In the genomic region with DNA sequence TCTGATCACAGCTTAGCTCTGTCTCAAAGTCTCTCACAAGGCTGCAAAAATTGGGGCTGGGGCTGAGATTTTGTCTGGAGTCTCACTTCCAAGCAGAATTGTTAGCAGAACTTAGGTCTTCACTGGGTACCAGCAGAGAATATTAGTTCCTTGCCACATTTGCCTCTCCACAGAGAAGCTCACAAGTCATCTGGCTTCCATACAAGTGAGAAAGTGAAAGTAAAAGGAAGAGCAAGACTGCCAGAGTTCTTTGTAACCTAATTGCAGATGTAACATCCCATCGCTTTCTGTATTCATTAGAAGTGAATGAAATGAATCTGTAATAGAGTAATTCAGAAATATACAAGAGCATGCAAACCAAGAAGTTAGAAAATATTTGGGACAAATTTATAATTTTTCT, we compare ENCODE assay signal across 8 cellular contexts.
DNase-seq lines count a peak whose midpoint lies in the region; ATAC-seq and TF ChIP-seq lines count a peak whose summit lies in the region.

No MANE protein-coding gene starts in this region.

- H3K36me3 ChIP-seq in psoas muscle (ENCODE audit: insufficient read depth in 1 of 2, low read depth in 1 of 2) (no peaks in the 10 kb centered on the region), WERI-Rb-1 (no peaks in the 10 kb centered on the region), mesendoderm (ENCODE audit: control insufficient read depth, insufficient read depth, low read length) (no peaks in the 10 kb centered on the region)

- no peak overlapping the region for H2AK5ac ChIP-seq in mesendoderm (ENCODE audit: low read length)

- intact Hi-C loops in psoas muscle (cut with DNase I), result no loop called here

- H3K18ac ChIP-seq in mesendoderm (ENCODE audit: low read length), result no peak overlapping the region

- peak; percentile 78 for ATAC-seq in GM18870 (IDR thresholded peaks at IDR 0.05; ENCODE audit: unreplicated experiment)
- ATAC-seq in HG03460 (IDR thresholded peaks at IDR 0.05; ENCODE audit: unreplicated experiment), result peak; percentile 68
- ATAC-seq in psoas muscle, result no peak

- no peak overlapping the region for H3K4me2 ChIP-seq in mesendoderm (ENCODE audit: low read length)

- H3K56ac ChIP-seq in mesendoderm (ENCODE audit: low read length), result no peak overlapping the region

- H3K27me3 ChIP-seq in psoas muscle (ENCODE audit: insufficient read depth in 3 of 3, low read length in 2 of 3) (no peaks in the 10 kb centered on the region), WERI-Rb-1 (ENCODE audit: insufficient read depth, low read depth, severe bottlenecking) (no peaks in the 10 kb centered on the region), mesendoderm (ENCODE audit: insufficient read depth, low read length, poor library complexity) (no peaks in the 10 kb centered on the region)

- H2BK120ac ChIP-seq in mesendoderm (ENCODE audit: low read depth, low read length), result no peak overlapping the region

- no peak overlapping the region for H2BK15ac ChIP-seq in mesendoderm (replicated peaks; ENCODE audit: low read depth)

- no peak overlapping the region for H2BK5ac ChIP-seq in mesendoderm (ENCODE audit: low read length)

- DNase-seq in cerebellar cortex (ENCODE audit: low spot score), result peak; percentile 14
- no peak for DNase-seq in psoas muscle
- DNase-seq in occipital lobe (lab: John Stamatoyannopoulos, UW), result no peak
- DNase-seq in WERI-Rb-1, result no peak
- DNase-seq in mesendoderm, result no peak
- DNase-seq in T1000 (lab: John Stamatoyannopoulos, UW), result no peak

- no peak overlapping the region for H3K23ac ChIP-seq in mesendoderm (ENCODE audit: low read length)

- no peak overlapping the region for H3K4ac ChIP-seq in mesendoderm (ENCODE audit: low read depth, low read length)

- no peaks in the 10 kb centered on the region for H3K79me1 ChIP-seq in mesendoderm (ENCODE audit: low read length)

- H3K27ac ChIP-seq in psoas muscle (no peak overlapping the region), WERI-Rb-1 (no peak overlapping the region), mesendoderm (ENCODE audit: low read depth, low read length) (no peak overlapping the region)

- no peak overlapping the region for H3K9ac ChIP-seq in mesendoderm (ENCODE audit: low read length)

- no peak overlapping the region for H4K8ac ChIP-seq in mesendoderm (ENCODE audit: low read depth, low read length)

- H4K5ac ChIP-seq in mesendoderm (ENCODE audit: low read length), result no peak overlapping the region

- 11 to 20% (median 16%) methylated on average over 1 of the region's 1 CpG for WGBS in psoas muscle, 3 donors
- no CpG with 5 or more reads among the region's 1 CpG for WGBS in mesendoderm (ENCODE audit: extremely low coverage, insufficient coverage, low lambda C conversion rate)

- TF ChIP-seq CTCF in psoas muscle (IDR thresholded peaks at IDR 0.05) (no peak), WERI-Rb-1 (IDR thresholded peaks at IDR 0.05; ENCODE audit: low read depth, low read length) (no peak)

- no peaks in the 10 kb centered on the region for H3K79me2 ChIP-seq in mesendoderm (ENCODE audit: control insufficient read depth, insufficient read depth, low read length)

- no peaks in the 10 kb centered on the region for H3K9me3 ChIP-seq in psoas muscle
- no peaks in the 10 kb centered on the region for H3K9me3 ChIP-seq in WERI-Rb-1 (ENCODE audit: severe bottlenecking)

- H3K4me1 ChIP-seq in psoas muscle (no peaks in the 10 kb centered on the region), mesendoderm (ENCODE audit: control insufficient read depth, low read depth, low read length) (no peaks in the 10 kb centered on the region)

- H3K4me3 ChIP-seq in psoas muscle (peak overlapping the region; percentile 26), WERI-Rb-1 (ENCODE audit: low read depth, low read length) (no peak overlapping the region), mesendoderm (ENCODE audit: low read length) (no peak overlapping the region)

Comparison
In these comparisons a context has a peak if more than half of its experiments do, and no peak if none do; other contexts are left out.
1. ATAC-seq: peak in GM18870 (single experiment) and HG03460 (single experiment); none in psoas muscle (0 of 4).